Comparison of ENCODE assay signal across 19 cellular contexts in genomic region chr2:161426416-161426787, GRCh38. TPM values are rescaled to one million over a fixed set of nuclear protein-coding genes. Genes with fewer than 3 reads are reported as not detected.
DNase-seq lines count a peak whose midpoint lies in the region; ATAC-seq and TF ChIP-seq lines count a peak whose summit lies in the region.
"Had no signal": no experiment of that assay in that cellular context is flagged by ENCODE, and none has a peak within 500 bp of the region (broad histone marks: within the 10 kb centered on the region; RNA-seq: fewer than 3 reads in every experiment).

No MANE protein-coding gene starts in this region.

- H4K8ac ChIP-seq in trophoblast cell (ENCODE audit: low read depth, low read length), result no peak overlapping the region

- peak overlapping the region; percentile 42 for H3K4me3 ChIP-seq in hepatocyte
- no peak overlapping the region for H3K4me3 ChIP-seq in trophoblast cell (ENCODE audit: low read depth, low read length)
- H3K4me3 ChIP-seq: body of pancreas had no signal

- H2BK5ac ChIP-seq in trophoblast cell (ENCODE audit: low read depth, low read length, poor library complexity), result no peak overlapping the region

- WGBS in hepatocyte (ENCODE audit: low lambda C conversion rate, missing lambda C conversion rate), result 22% methylated on average over 12 of the region's 12 CpGs
- WGBS in trophoblast cell (ENCODE audit: extremely low coverage, insufficient coverage, insufficient read length), result no CpG with 5 or more reads among the region's 12 CpGs

- H3K27me3 Mint-ChIP-seq in activated CD8-positive, alpha-beta memory T cell treated with anti-CD3 and anti-CD28 coated beads, Interleukin-2, amount 10 ng/mL, durations not matched to agents 7 days and 5 days, result peaks cover 87% of the 10 kb centered on the region
- peaks cover 58% of the 10 kb centered on the region for H3K27me3 Mint-ChIP-seq in IgD-negative memory B cell
- H3K27me3 Mint-ChIP-seq in activated CD4-positive, alpha-beta memory T cell treated with anti-CD3 and anti-CD28 coated beads, Interleukin-2, amount 10 ng/mL, durations not matched to agents 7 days and 5 days, result peaks cover 79% of the 10 kb centered on the region

- no peak overlapping the region for H3K23ac ChIP-seq in trophoblast cell (ENCODE audit: low read length)

- DNase-seq in activated CD8-positive, alpha-beta memory T cell treated with anti-CD3 and anti-CD28 coated beads, Interleukin-2, amount 10 ng/mL, durations not matched to agents 7 days and 5 days, result no peak
- DNase-seq in activated CD8-positive, alpha-beta memory T cell treated with anti-CD3 and anti-CD28 coated beads for 24 hours, result no peak
- no peak for DNase-seq in hepatocyte (ENCODE audit: low spot score)
- DNase-seq in trophoblast cell, result no peak
- DNase-seq in NCI-H1417 treated with DMSO at 0.1 percent for 48 hours (lab: John Stamatoyannopoulos, UW), result no peak
- no peak for DNase-seq in activated CD4-positive, alpha-beta memory T cell treated with anti-CD3 and anti-CD28 coated beads, Interleukin-2, amount 10 ng/mL, durations not matched to agents 7 days and 5 days
- DNase-seq: activated effector memory CD4-positive, alpha-beta T cell treated with Interleukin-2 at 50 U/mL for 16 hours; body of pancreas; CD8-positive, alpha-beta T cell; NCI-H1105 treated with DMSO at 0.1 percent for 48 hours; NCI-H2171 treated with DMSO at 0.1 percent for 48 hours; sigmoid colon; substantia nigra had no signal

- H3K4me2 ChIP-seq in hepatocyte (peak overlapping the region; percentile 88), trophoblast cell (ENCODE audit: low read length) (peak overlapping the region; percentile 53)

- no peak overlapping the region for H3K18ac ChIP-seq in trophoblast cell (ENCODE audit: low read length)

- no peak overlapping the region for H3K14ac ChIP-seq in trophoblast cell (ENCODE audit: low read length)

- no peak overlapping the region for H3K27ac ChIP-seq in hepatocyte
- H3K27ac ChIP-seq in trophoblast cell (ENCODE audit: low read depth, low read length), result no peak overlapping the region
- H3K27ac ChIP-seq: body of pancreas, esophagus muscularis mucosa, sigmoid colon had no signal

- no peaks in the 10 kb centered on the region for H3K79me2 ChIP-seq in hepatocyte
- no peaks in the 10 kb centered on the region for H3K79me2 ChIP-seq in trophoblast cell (ENCODE audit: control insufficient read depth, insufficient read depth, low read length, poor library complexity)

- ATAC-seq in activated CD8-positive, alpha-beta memory T cell treated with anti-CD3 and anti-CD28 coated beads, Interleukin-2, amount 10 ng/mL, durations not matched to agents 7 days and 5 days, result no peak
- ATAC-seq in activated CD4-positive, CD25-positive, alpha-beta regulatory T cell treated with anti-CD3 and anti-CD28 coated beads, Interleukin-2, amount 50 U/mL, for 24 hours, result no peak
- ATAC-seq: body of pancreas, HCT116 had no signal

- CTCF ChIA-PET in activated CD8-positive, alpha-beta memory T cell treated with anti-CD3 and anti-CD28 coated beads, Interleukin-2, amount 10 ng/mL, durations not matched to agents 7 days and 5 days (lab: Charles Lee), result no interaction called here
- CTCF ChIA-PET in activated CD4-positive, alpha-beta memory T cell treated with anti-CD3 and anti-CD28 coated beads, Interleukin-2, amount 10 ng/mL, durations not matched to agents 7 days and 5 days (lab: Charles Lee), result no interaction called here

- no peaks in the 10 kb centered on the region for H3K9me3 Mint-ChIP-seq in activated CD8-positive, alpha-beta memory T cell treated with anti-CD3 and anti-CD28 coated beads, Interleukin-2, amount 10 ng/mL, durations not matched to agents 7 days and 5 days (ENCODE audit: low read depth)
- peaks cover 0 to 8% (median 2%) of the 10 kb centered on the region in 3 donors for H3K9me3 Mint-ChIP-seq in IgD-negative memory B cell
- no peaks in the 10 kb centered on the region for H3K9me3 Mint-ChIP-seq in activated CD4-positive, alpha-beta memory T cell treated with anti-CD3 and anti-CD28 coated beads, Interleukin-2, amount 10 ng/mL, durations not matched to agents 7 days and 5 days

- H2AFZ ChIP-seq in hepatocyte (no peak overlapping the region), trophoblast cell (ENCODE audit: insufficient read depth, low read length, poor library complexity) (no peak overlapping the region)

- H2AK5ac ChIP-seq in trophoblast cell (ENCODE audit: low read length), result no peak overlapping the region

- peaks cover 7% of the 10 kb centered on the region for H3K36me3 Mint-ChIP-seq in activated CD8-positive, alpha-beta memory T cell treated with anti-CD3 and anti-CD28 coated beads, Interleukin-2, amount 10 ng/mL, durations not matched to agents 7 days and 5 days
- H3K36me3 Mint-ChIP-seq in IgD-negative memory B cell, result peaks cover 11% of the 10 kb centered on the region
- H3K36me3 Mint-ChIP-seq in activated CD4-positive, alpha-beta memory T cell treated with anti-CD3 and anti-CD28 coated beads, Interleukin-2, amount 10 ng/mL, durations not matched to agents 7 days and 5 days (ENCODE audit: low read depth), result peaks cover 18% of the 10 kb centered on the region
- H3K36me3 Mint-ChIP-seq: CD8-positive, alpha-beta T cell had no signal

- H2BK12ac ChIP-seq in trophoblast cell (ENCODE audit: low read length), result no peak overlapping the region

- no peak overlapping the region for H3K4me3 Mint-ChIP-seq in activated CD8-positive, alpha-beta memory T cell treated with anti-CD3 and anti-CD28 coated beads, Interleukin-2, amount 10 ng/mL, durations not matched to agents 7 days and 5 days
- H3K4me3 Mint-ChIP-seq in IgD-negative memory B cell, result peak overlapping the region in 2 of 4 donors; percentile 55 to 76
- H3K4me3 Mint-ChIP-seq in activated CD4-positive, alpha-beta memory T cell treated with anti-CD3 and anti-CD28 coated beads, Interleukin-2, amount 10 ng/mL, durations not matched to agents 7 days and 5 days, result no peak overlapping the region

- peaks cover 30% of the 10 kb centered on the region for H3K4me1 Mint-ChIP-seq in activated CD8-positive, alpha-beta memory T cell treated with anti-CD3 and anti-CD28 coated beads, Interleukin-2, amount 10 ng/mL, durations not matched to agents 7 days and 5 days
- peaks cover 6 to 21% (median 15%) of the 10 kb centered on the region in 3 donors for H3K4me1 Mint-ChIP-seq in IgD-negative memory B cell
- peaks cover 32% of the 10 kb centered on the region for H3K4me1 Mint-ChIP-seq in activated CD4-positive, alpha-beta memory T cell treated with anti-CD3 and anti-CD28 coated beads, Interleukin-2, amount 10 ng/mL, durations not matched to agents 7 days and 5 days

- no peak overlapping the region for H2BK120ac ChIP-seq in trophoblast cell (ENCODE audit: insufficient read depth, low read length, poor library complexity)

- no peak overlapping the region for H4K91ac ChIP-seq in trophoblast cell (ENCODE audit: low read depth, low read length)

- H3K4ac ChIP-seq in trophoblast cell (ENCODE audit: low read depth, low read length), result no peak overlapping the region

- H4K20me1 ChIP-seq in hepatocyte (ENCODE audit: insufficient read depth, poor library complexity, severe bottlenecking), result no peaks in the 10 kb centered on the region

- no peak overlapping the region for H4K12ac ChIP-seq in trophoblast cell (ENCODE audit: low read depth, low read length)

- H3K27me3 ChIP-seq in hepatocyte, result peaks cover 100% of the 10 kb centered on the region
- H3K27me3 ChIP-seq in trophoblast cell (ENCODE audit: insufficient read depth, low read length), result peaks cover 59% of the 10 kb centered on the region

- TF ChIP-seq CTCF in hepatocyte (IDR thresholded peaks at IDR 0.05; ENCODE audit: poor library complexity), result no peak

- H3K9me2 ChIP-seq in hepatocyte (replicated peaks; ENCODE audit: insufficient read depth), result no peaks in the 10 kb centered on the region

- H3K36me3 ChIP-seq in hepatocyte (replicated peaks; ENCODE audit: insufficient read depth, low read depth) (no peaks in the 10 kb centered on the region), trophoblast cell (ENCODE audit: control insufficient read depth in 1 of 2, insufficient read depth in 2 of 2, low read length in 2 of 2) (no peaks in the 10 kb centered on the region)
- H3K36me3 ChIP-seq: esophagus muscularis mucosa, sigmoid colon had no signal

- POLR2A ChIA-PET in activated CD4-positive, alpha-beta memory T cell treated with anti-CD3 and anti-CD28 coated beads, Interleukin-2, amount 10 ng/mL, durations not matched to agents 7 days and 5 days (lab: Charles Lee), result no interaction called here

- no peaks in the 10 kb centered on the region for H3K79me1 ChIP-seq in trophoblast cell (ENCODE audit: low read length)

- peak overlapping the region; percentile 2 for H3K27ac Mint-ChIP-seq in activated CD8-positive, alpha-beta memory T cell treated with anti-CD3 and anti-CD28 coated beads, Interleukin-2, amount 10 ng/mL, durations not matched to agents 7 days and 5 days
- H3K27ac Mint-ChIP-seq in IgD-negative memory B cell, result peak overlapping the region in 2 of 3 donors; percentile 1 to 53
- no peak overlapping the region for H3K27ac Mint-ChIP-seq in activated CD4-positive, alpha-beta memory T cell treated with anti-CD3 and anti-CD28 coated beads, Interleukin-2, amount 10 ng/mL, durations not matched to agents 7 days and 5 days
- H3K27ac Mint-ChIP-seq: CD8-positive, alpha-beta T cell; memory B cell had no signal

- H3K9me3 ChIP-seq in hepatocyte (ENCODE audit: low read depth) (no peaks in the 10 kb centered on the region), trophoblast cell (ENCODE audit: insufficient read depth, low read depth, low read length) (no peaks in the 10 kb centered on the region)
- H3K9me3 ChIP-seq: body of pancreas, esophagus muscularis mucosa, sigmoid colon had no signal

- H3K4me1 ChIP-seq in hepatocyte (ENCODE audit: insufficient read depth) (peaks cover 19% of the 10 kb centered on the region), trophoblast cell (ENCODE audit: control insufficient read depth in 1 of 2, insufficient read depth in 2 of 2, low read length in 2 of 2) (peaks cover 11% of the 10 kb centered on the region in 2 experiments)

- H3K9ac ChIP-seq in trophoblast cell (ENCODE audit: low read length), result no peak overlapping the region

RNA-seq across cellular contexts. Expression of gene TBR1, which starts 10.3 kb away (rescaled TPM):
- under 1 TPM in 1 of 2 experiments, not detected in 1; 0.05 TPM for total RNA-seq in activated CD8-positive, alpha-beta memory T cell treated with anti-CD3 and anti-CD28 coated beads, Interleukin-2, amount 10 ng/mL, durations not matched to agents 7 days and 5 days
- polyA plus RNA-seq in IgD-negative memory B cell (not detected), hepatocyte (not detected in 2 replicates)
- total RNA-seq in hepatocyte, result not detected in 2 replicates
- polyA plus RNA-seq in trophoblast cell (2013), result 0.21 and 0.28 TPM in 2 replicates
- not detected for total RNA-seq in activated CD4-positive, alpha-beta memory T cell treated with anti-CD3 and anti-CD28 coated beads, Interleukin-2, amount 10 ng/mL, durations not matched to agents 7 days and 5 days
- total RNA-seq: body of pancreas, esophagus muscularis mucosa, LHCN-M2, sigmoid colon had no signal
- polyA plus RNA-seq: sigmoid colon had no signal
